ENCODE assay signal across 19 cellular contexts in the genomic region with DNA sequence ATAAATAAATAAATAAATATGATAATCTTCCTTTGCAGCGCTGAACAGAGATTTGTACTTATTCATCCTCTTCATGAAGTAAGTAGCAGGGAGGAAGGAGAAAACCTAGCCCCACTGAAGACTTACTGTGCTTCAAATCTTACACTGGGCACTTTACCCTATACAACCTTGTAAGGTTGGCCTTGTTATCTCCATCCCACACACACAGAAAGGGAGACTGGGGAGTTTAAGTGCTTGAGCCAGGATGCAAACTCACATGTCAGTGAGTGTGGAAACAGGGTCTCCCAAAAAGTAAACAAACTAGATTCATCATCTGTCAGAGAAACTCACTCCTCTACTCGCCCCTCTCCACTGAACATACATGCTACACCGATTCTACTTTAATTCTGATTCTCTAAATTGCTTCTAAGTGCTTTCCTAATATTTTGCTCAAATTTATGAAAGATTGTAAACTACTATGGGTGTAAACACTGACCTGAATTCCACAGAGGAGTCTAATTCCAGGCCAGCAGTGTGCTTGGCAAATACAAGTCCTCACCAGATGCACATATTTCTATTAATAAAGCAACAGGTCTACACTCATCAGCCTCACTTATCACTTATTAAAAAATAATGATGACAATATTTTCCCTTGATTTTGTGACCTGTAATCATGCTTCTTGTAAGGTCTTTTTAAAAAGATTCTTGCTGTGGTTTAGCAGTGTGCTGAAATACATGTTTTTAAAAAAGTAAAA.
DNase-seq lines count a peak whose midpoint lies in the region; ATAC-seq and TF ChIP-seq lines count a peak whose summit lies in the region.
"Had no signal": no experiment of that assay in that cellular context is flagged by ENCODE, and none has a peak within 500 bp of the region (broad histone marks: within the 10 kb centered on the region; RNA-seq: fewer than 3 reads in every experiment).

No MANE protein-coding gene starts in this region.

- H3K27me3 ChIP-seq in DOHH2 (ENCODE audit: control insufficient read depth, low read length) (no peaks in the 10 kb centered on the region), OCI-LY3 (ENCODE audit: low read depth, low read length) (no peaks in the 10 kb centered on the region)

- H3K4me3 Mint-ChIP-seq in glutamatergic neuron (ENCODE audit: unreplicated experiment) (peak overlapping the region; percentile 22), nephron progenitor cell (peak overlapping the region; percentile 55)
- H3K4me3 Mint-ChIP-seq: CD4-positive, alpha-beta T cell had no signal

- ATAC-seq in HG03039 (IDR thresholded peaks at IDR 0.05; ENCODE audit: unreplicated experiment) = no peak
- ATAC-seq in HG02571 (IDR thresholded peaks at IDR 0.05; ENCODE audit: unreplicated experiment) = no peak
- no peak for ATAC-seq in GM18511 (IDR thresholded peaks at IDR 0.05; ENCODE audit: unreplicated experiment)
- ATAC-seq: Right ventricle myocardium inferior had no signal

- H3K4me1 Mint-ChIP-seq in glutamatergic neuron (ENCODE audit: low read depth, unreplicated experiment) (peaks cover 50% of the 10 kb centered on the region), nephron progenitor cell (peaks cover 67% of the 10 kb centered on the region)

- H3K9me3 ChIP-seq in DOHH2 (ENCODE audit: control insufficient read depth, insufficient read depth, low read length) (no peaks in the 10 kb centered on the region), OCI-LY3 (ENCODE audit: insufficient read depth, low read length) (no peaks in the 10 kb centered on the region)

- H3K79me2 ChIP-seq in DOHH2 (ENCODE audit: control insufficient read depth, low read length) (peaks cover 80% of the 10 kb centered on the region), OCI-LY3 (ENCODE audit: low read length) (peaks cover 100% of the 10 kb centered on the region)

- H3K27me3 Mint-ChIP-seq in glutamatergic neuron (ENCODE audit: unreplicated experiment) (no peaks in the 10 kb centered on the region), nephron progenitor cell (ENCODE audit: low read depth, poor library complexity) (no peaks in the 10 kb centered on the region)
- H3K27me3 Mint-ChIP-seq: CD4-positive, alpha-beta T cell had no signal

- no peak for TF ChIP-seq CTCF in DOHH2 (IDR thresholded peaks at IDR 0.05; ENCODE audit: low read depth, low read length, poor library complexity, severe bottlenecking)
- TF ChIP-seq CTCF in OCI-LY3 (IDR thresholded peaks at IDR 0.05; ENCODE audit: low read depth, low read length) = no peak
- TF ChIP-seq CTCF in glutamatergic neuron (IDR thresholded peaks at IDR 0.05; ENCODE audit: partially characterized antibody, unreplicated experiment) = no peak
- no peak for TF ChIP-seq CTCF in nephron progenitor cell (IDR thresholded peaks at IDR 0.05)

- H3K27ac Mint-ChIP-seq in glutamatergic neuron (ENCODE audit: unreplicated experiment) = peak overlapping the region; percentile 60
- H3K27ac Mint-ChIP-seq in nephron progenitor cell = peak overlapping the region; percentile 70
- H3K27ac Mint-ChIP-seq: CD4-positive, alpha-beta T cell had no signal

- peaks cover 100% of the 10 kb centered on the region for H3K4me1 ChIP-seq in DOHH2 (ENCODE audit: control insufficient read depth, low read length)
- H3K4me1 ChIP-seq in OCI-LY3 (ENCODE audit: low read length) = peaks cover 72% of the 10 kb centered on the region

- H3K4me3 ChIP-seq in DOHH2 (ENCODE audit: low read length) (peak overlapping the region; percentile 67), OCI-LY3 (ENCODE audit: low read length) (no peak overlapping the region)

- H3K27ac ChIP-seq in DOHH2 (ENCODE audit: low read depth, low read length) (peak overlapping the region; percentile 99), OCI-LY3 (ENCODE audit: low read length) (peak overlapping the region; percentile 13)

- H3F3A ChIP-seq in DOHH2 (ENCODE audit: control insufficient read depth, insufficient read depth) = peaks cover 26% of the 10 kb centered on the region

- H3K4me2 ChIP-seq in DOHH2 (ENCODE audit: low read length) (peak overlapping the region; percentile 90), OCI-LY3 (ENCODE audit: low read length) (peak overlapping the region; percentile 38)

- H3K9me3 Mint-ChIP-seq in glutamatergic neuron (ENCODE audit: unreplicated experiment) (peaks cover 4% of the 10 kb centered on the region), nephron progenitor cell (peaks cover 21% of the 10 kb centered on the region)

- H4K20me1 ChIP-seq in DOHH2 (ENCODE audit: control insufficient read depth, insufficient read depth, low read depth, low read length) (no peaks in the 10 kb centered on the region), OCI-LY3 (ENCODE audit: insufficient read depth, low read length) (peaks cover 100% of the 10 kb centered on the region)

- H3K9ac ChIP-seq in OCI-LY3 (ENCODE audit: low read length) = no peak overlapping the region

- no peaks in the 10 kb centered on the region for H3K36me3 Mint-ChIP-seq in glutamatergic neuron (ENCODE audit: unreplicated experiment)
- H3K36me3 Mint-ChIP-seq in nephron progenitor cell (ENCODE audit: low read depth) = peaks cover 72% of the 10 kb centered on the region

- H3K36me3 ChIP-seq in DOHH2 (ENCODE audit: control insufficient read depth, low read length) (peaks cover 23% of the 10 kb centered on the region), OCI-LY3 (replicated peaks; ENCODE audit: low read depth, low read length) (peaks cover 66% of the 10 kb centered on the region)

- H3K9me2 ChIP-seq in DOHH2 (replicated peaks; ENCODE audit: control insufficient read depth, low read length) = no peaks in the 10 kb centered on the region

- DNase-seq in glutamatergic neuron (no peak), nephron progenitor cell (no peak), NCI-H2196 (lab: John Stamatoyannopoulos, UW; ENCODE audit: unreplicated experiment) (no peak)
- DNase-seq: CD4-positive, alpha-beta T cell; COR-L47; DMS 273 treated with DMSO at 0.1 percent for 48 hours; DND-41; H7; NCI-H1694; NCI-H2081; NCI-H2171; NCI-H524 treated with DMSO at 0.1 percent for 48 hours; NCI-H82 had no signal

- H2AFZ ChIP-seq in OCI-LY3 (ENCODE audit: low read depth, low read length) = no peak overlapping the region
